In the genomic region with DNA sequence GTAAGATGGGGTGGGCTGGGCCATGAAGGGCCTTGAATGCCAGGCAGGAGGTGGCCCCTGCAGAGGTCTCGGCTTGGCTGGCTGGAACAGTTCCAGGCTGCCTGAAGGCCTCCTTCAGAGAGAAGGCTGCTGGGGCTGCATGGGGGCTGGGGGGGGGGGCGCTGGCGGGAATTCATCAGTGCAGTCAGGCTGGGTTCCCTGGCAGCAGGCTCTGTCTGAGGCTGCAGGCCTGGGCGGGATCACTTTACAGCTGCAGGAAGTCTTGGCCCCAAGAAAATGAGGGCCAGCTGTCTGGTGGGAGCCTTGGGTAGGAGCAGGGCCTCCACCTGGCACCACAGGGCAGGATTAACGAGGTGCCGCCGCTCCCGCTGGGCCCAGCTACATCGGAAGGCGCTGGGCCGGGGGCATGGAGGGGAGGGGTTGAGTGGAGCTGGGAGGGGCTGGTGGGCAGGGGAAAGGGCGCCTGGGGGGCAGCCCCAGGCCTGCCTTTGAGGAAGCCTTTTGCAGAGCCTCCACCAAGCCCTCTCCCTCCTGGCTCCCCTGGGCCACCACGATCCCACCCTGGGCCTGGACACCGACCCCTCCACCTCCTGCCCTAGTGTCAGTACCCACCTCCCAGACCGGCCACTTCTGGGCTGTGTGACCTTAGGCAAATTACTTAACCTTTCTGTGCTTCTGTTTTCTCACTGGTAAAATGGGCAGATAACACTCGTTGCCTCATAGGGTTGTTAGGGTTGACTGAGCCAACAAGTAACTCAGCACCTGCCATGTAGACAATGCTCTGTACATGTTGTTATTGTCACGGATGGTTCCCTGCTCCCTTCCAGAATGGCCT, we compare ENCODE assay signal across 8 cellular contexts. TPM values are rescaled to one million over a fixed set of nuclear protein-coding genes. Genes with fewer than 3 reads are reported as not detected.
DNase-seq lines count a peak whose midpoint lies in the region; TF ChIP-seq lines count a peak whose summit lies in the region.

No MANE protein-coding gene starts in this region.

- H3K27me3 Mint-ChIP-seq in T-helper 2 cell treated with Interferon-gamma antibody and Interleukin-4, amounts not matched to agents 5 μg/mL and 100 μg/mL, for 36 hours (ENCODE audit: low read depth): peaks cover 6% of the 10 kb centered on the region
- H3K27me3 Mint-ChIP-seq in activated naive CD4-positive, alpha-beta T cell treated with anti-CD3 and anti-CD28 coated beads for 36 hours (ENCODE audit: low read depth): peaks cover 6% of the 10 kb centered on the region

- H3K36me3 Mint-ChIP-seq in T-helper 2 cell treated with Interferon-gamma antibody and Interleukin-4, amounts not matched to agents 5 μg/mL and 100 μg/mL, for 36 hours (ENCODE audit: low read depth): no peaks in the 10 kb centered on the region
- H3K36me3 Mint-ChIP-seq in activated naive CD4-positive, alpha-beta T cell treated with anti-CD3 and anti-CD28 coated beads for 36 hours (ENCODE audit: low read depth): no peaks in the 10 kb centered on the region

- no peak for TF ChIP-seq CTCF in C4-2B (conservative IDR thresholded peaks at IDR 0.05)
- TF ChIP-seq CTCF in choroid plexus epithelial cell (conservative IDR thresholded peaks at IDR 0.05; ENCODE audit: low read depth, low read length): no peak
- no peak for TF ChIP-seq CTCF in neutrophil (IDR thresholded peaks at IDR 0.05)

- H3K4me3 Mint-ChIP-seq in T-helper 2 cell treated with Interferon-gamma antibody and Interleukin-4, amounts not matched to agents 5 μg/mL and 100 μg/mL, for 36 hours: no peak overlapping the region
- H3K4me3 Mint-ChIP-seq in activated naive CD4-positive, alpha-beta T cell treated with anti-CD3 and anti-CD28 coated beads for 36 hours: no peak overlapping the region

- H3K27ac ChIP-seq in C4-2B (peak overlapping the region; percentile 44), neutrophil (peak overlapping the region; percentile 45)

- peak; percentile 70 for DNase-seq in NCI-H1105 (lab: John Stamatoyannopoulos, UW)
- DNase-seq in choroid plexus epithelial cell (ENCODE audit: low read depth): peak; percentile 70
- DNase-seq in mesenteric fat pad (ENCODE audit: low spot score): no peak
- DNase-seq in T-helper 2 cell treated with Interferon-gamma antibody and Interleukin-4, amounts not matched to agents 5 μg/mL and 100 μg/mL, for 36 hours (ENCODE audit: low spot score): no peak
- DNase-seq in activated naive CD4-positive, alpha-beta T cell treated with anti-CD3 and anti-CD28 coated beads for 36 hours: no peak
- no peak for DNase-seq in EL

- H3K4me1 Mint-ChIP-seq in T-helper 2 cell treated with Interferon-gamma antibody and Interleukin-4, amounts not matched to agents 5 μg/mL and 100 μg/mL, for 36 hours (ENCODE audit: low read depth): peaks cover 18% of the 10 kb centered on the region
- peaks cover 25% of the 10 kb centered on the region for H3K4me1 Mint-ChIP-seq in activated naive CD4-positive, alpha-beta T cell treated with anti-CD3 and anti-CD28 coated beads for 36 hours (ENCODE audit: low read depth)

- CTCF ChIA-PET in activated naive CD4-positive, alpha-beta T cell treated with anti-CD3 and anti-CD28 coated beads for 36 hours (lab: Charles Lee): interaction anchor here (0.6 to 4.7 kb wide), 6 partner anchors 19 to 569 kb away, joined by 3 to 44 read pairs (median 4); no protein-coding TSS in a partner anchor

- no peaks in the 10 kb centered on the region for H3K9me3 ChIP-seq in neutrophil

- H3K9me3 Mint-ChIP-seq in T-helper 2 cell treated with Interferon-gamma antibody and Interleukin-4, amounts not matched to agents 5 μg/mL and 100 μg/mL, for 36 hours: no peaks in the 10 kb centered on the region
- H3K9me3 Mint-ChIP-seq in activated naive CD4-positive, alpha-beta T cell treated with anti-CD3 and anti-CD28 coated beads for 36 hours: no peaks in the 10 kb centered on the region

- H3K4me1 ChIP-seq in neutrophil (ENCODE audit: control insufficient read depth in 1 of 2, insufficient read depth in 1 of 2, low read depth in 1 of 2, low read length in 1 of 2): peaks cover 30 to 31% of the 10 kb centered on the region in 2 experiments

- H3K27me3 ChIP-seq in neutrophil: peaks cover 24% of the 10 kb centered on the region

- intact Hi-C loops in activated naive CD4-positive, alpha-beta T cell treated with anti-CD3 and anti-CD28 coated beads for 36 hours (cut with micrococcal nuclease): loop anchor here (1.0 kb wide), 4 partner anchors 233 to 774 kb away; no protein-coding TSS in a partner anchor

- H3K36me3 ChIP-seq in neutrophil: peaks cover 42% of the 10 kb centered on the region

- H3K4me3 ChIP-seq in choroid plexus epithelial cell (ENCODE audit: low read depth, low read length) (no peak overlapping the region), neutrophil (ENCODE audit: low read depth in 1 of 2, low read length in 1 of 2) (no peak overlapping the region)

- no peak overlapping the region for H3K27ac Mint-ChIP-seq in T-helper 2 cell treated with Interferon-gamma antibody and Interleukin-4, amounts not matched to agents 5 μg/mL and 100 μg/mL, for 36 hours
- H3K27ac Mint-ChIP-seq in activated naive CD4-positive, alpha-beta T cell treated with anti-CD3 and anti-CD28 coated beads for 36 hours: no peak overlapping the region

RNA-seq across cellular contexts. Expression of gene HMOX1, which starts 31.0 kb away (rescaled TPM):
- total RNA-seq in mesenteric fat pad: 87.0 TPM
- total RNA-seq in activated naive CD4-positive, alpha-beta T cell treated with anti-CD3 and anti-CD28 coated beads for 36 hours: under 1 TPM; 0.15 to 0.21 TPM

RNA-seq across cellular contexts. Expression of gene MCM5, which starts 50.0 kb away (rescaled TPM):
- 12.4 TPM for total RNA-seq in mesenteric fat pad
- 100 to 1,000 TPM; 293 to 301 TPM for total RNA-seq in activated naive CD4-positive, alpha-beta T cell treated with anti-CD3 and anti-CD28 coated beads for 36 hours

RNA-seq across cellular contexts. Expression of gene TOM1, which starts 50.2 kb away (rescaled TPM):
- 83.2 TPM for total RNA-seq in mesenteric fat pad
- 10 to 100 TPM; 25.8 to 26.3 TPM for total RNA-seq in activated naive CD4-positive, alpha-beta T cell treated with anti-CD3 and anti-CD28 coated beads for 36 hours

Comparison
In these comparisons a context has a peak if more than half of its experiments do, and no peak if none do; other contexts are left out.
1. DNase-seq: peak in NCI-H1105 (single experiment) and choroid plexus epithelial cell (single experiment); none in mesenteric fat pad (single experiment), T-helper 2 cell treated with Interferon-gamma antibody and Interleukin-4, amounts not matched to agents 5 μg/mL and 100 μg/mL, for 36 hours (single experiment), activated naive CD4-positive, alpha-beta T cell treated with anti-CD3 and anti-CD28 coated beads for 36 hours (single experiment) and EL (single experiment).
2. RNA of gene HMOX1, which starts 31.0 kb away (total RNA-seq): 87.0 TPM in mesenteric fat pad (single experiment); 0.15 to 0.21 TPM in activated naive CD4-positive, alpha-beta T cell treated with anti-CD3 and anti-CD28 coated beads for 36 hours; every median in the first group is over 10 times any median in the second.
3. RNA of gene MCM5, which starts 50.0 kb away (total RNA-seq): 293 to 301 TPM in activated naive CD4-positive, alpha-beta T cell treated with anti-CD3 and anti-CD28 coated beads for 36 hours; 12.4 TPM in mesenteric fat pad (single experiment); every median in the first group is over 10 times any median in the second.